Comparison of ENCODE assay signal across 8 cellular contexts in the genomic region with DNA sequence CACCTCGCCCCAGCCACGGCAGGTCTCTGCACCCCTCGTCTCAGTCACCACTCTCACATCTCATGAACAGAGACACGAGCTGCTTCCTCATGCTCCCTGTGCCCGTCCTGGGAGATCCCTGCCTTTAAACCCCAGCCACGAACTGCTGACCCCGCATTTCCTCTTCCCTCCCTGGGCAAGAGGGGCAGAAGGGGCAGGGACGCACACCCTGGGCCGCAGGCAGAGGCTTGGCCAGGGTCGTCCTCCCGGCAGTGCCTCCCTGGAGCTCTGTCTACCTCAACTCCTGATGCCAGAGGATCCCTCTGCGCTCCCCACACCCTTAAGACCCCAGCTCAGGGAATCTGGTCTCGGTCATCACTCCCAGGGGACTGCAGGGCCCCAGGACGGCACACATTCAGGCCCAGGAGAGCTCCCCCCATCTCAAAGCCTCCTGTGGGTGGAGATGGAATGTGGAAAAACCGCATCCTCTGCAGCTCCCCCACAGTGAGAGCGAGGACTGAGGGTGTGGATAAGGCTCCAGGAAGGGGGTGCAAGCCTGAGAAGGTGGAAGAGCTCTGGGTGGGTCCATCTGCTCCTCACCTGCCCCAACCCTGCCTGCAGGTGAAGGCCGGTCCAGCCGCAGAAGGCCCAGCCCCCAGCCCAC. TPM values are rescaled to one million over a fixed set of nuclear protein-coding genes. Genes with fewer than 3 reads are reported as not detected.
DNase-seq lines count a peak whose midpoint lies in the region; ATAC-seq, FAIRE-seq and TF ChIP-seq lines count a peak whose summit lies in the region.

No MANE protein-coding gene starts in this region.

- no peak overlapping the region; the same call in 1 of the 2 replicates for H3K27ac ChIP-seq in HEK293 (ENCODE audit: extremely low read depth, low read depth, low read length)
- no peak overlapping the region for H3K27ac ChIP-seq in keratinocyte (ENCODE audit: control insufficient read depth, insufficient read depth, low read length)
- H3K27ac ChIP-seq in substantia nigra (ENCODE audit: low read depth, low read length, poor library complexity, severe bottlenecking), result peak overlapping the region; percentile 51

- peak overlapping the region; percentile 62 for H3K9ac ChIP-seq in keratinocyte (ENCODE audit: control insufficient read depth, extremely low read depth, insufficient read depth, low read length)

- H4K20me1 ChIP-seq in keratinocyte (ENCODE audit: control insufficient read depth, extremely low read depth, insufficient read depth, low read length), result peaks cover 13% of the 10 kb centered on the region

- H3K9me3 ChIP-seq in HEK293 (ENCODE audit: control insufficient read depth, insufficient read depth, low read depth, low read length) (no peaks in the 10 kb centered on the region), keratinocyte (ENCODE audit: control insufficient read depth, low read depth, low read length) (no peaks in the 10 kb centered on the region)

- H3K9me1 ChIP-seq in keratinocyte (ENCODE audit: control insufficient read depth, extremely low read depth, insufficient read depth, low read length), result no peaks in the 10 kb centered on the region

- peak; percentile 57 for DNase-seq in A172 (ENCODE audit: low spot score)
- peak; percentile 58 for DNase-seq in amniotic epithelial cell (ENCODE audit: low read depth)
- DNase-seq in keratinocyte (ENCODE audit: low read depth, low spot score), result no peak
- DNase-seq in substantia nigra (lab: John Stamatoyannopoulos, UW), result peak in 3 of 49 donors; percentile 22 to 56 (median 26)
- no peak for DNase-seq in NOMO-1 treated with dmso at 0.1 percent for 144 hours (lab: John Stamatoyannopoulos, UW; ENCODE audit: unreplicated experiment)
- DNase-seq in SKM-1 (lab: John Stamatoyannopoulos, UW; ENCODE audit: unreplicated experiment), result no peak

- FAIRE-seq in keratinocyte (lab: Jason Lieb, UNC), result no peak

- ATAC-seq in HG02610 (IDR thresholded peaks at IDR 0.05; ENCODE audit: unreplicated experiment), result no peak

- dilution Hi-C loops in keratinocyte (cut with MboI; ENCODE audit: extremely low pct_ligation_motif_present, low sequenced_read_pairs), result no loop called here

- H3K36me3 ChIP-seq in HEK293 (ENCODE audit: control insufficient read depth in 2 of 2, insufficient read depth in 1 of 2, low read length in 2 of 2) (peaks cover 0 to 7% of the 10 kb centered on the region in 2 experiments; a peak in 1 of 3 replicates), keratinocyte (ENCODE audit: control insufficient read depth in 2 of 2, extremely low read depth in 1 of 2, insufficient read depth in 2 of 2, low read length in 2 of 2) (no peaks in the 10 kb centered on the region)

- POLR2A ChIA-PET in HEK293 (lab: Yijun Ruan, JAX), result interaction anchor here (0.6 to 1.4 kb wide), 11 partner anchors 10 to 498 kb away, joined by 3 to 9 read pairs (median 3); no protein-coding TSS in a partner anchor

- H3K4me1 ChIP-seq in HEK293 (ENCODE audit: control insufficient read depth, insufficient read depth, low read length), result peaks cover 5% of the 10 kb centered on the region
- H3K4me1 ChIP-seq in keratinocyte (ENCODE audit: control insufficient read depth, extremely low read depth, insufficient read depth, low read length), result peaks cover 13% of the 10 kb centered on the region

- CTCF ChIA-PET in HEK293 (lab: Yijun Ruan, JAX), result interaction anchor here (0.5 to 3.7 kb wide), 3 partner anchors 18 to 39 kb away, joined by 3 to 23 read pairs (median 4); no protein-coding TSS in a partner anchor

- H3K4me3 ChIP-seq in HEK293 (ENCODE audit: low read depth, low read length) (peak overlapping the region; percentile 61), keratinocyte (ENCODE audit: control insufficient read depth in 2 of 3, extremely low read depth in 1 of 3, insufficient read depth in 2 of 3, low read depth in 1 of 3, low read length in 3 of 3) (peak overlapping the region; percentile 60 to 79 (median 72))

- H3K4me2 ChIP-seq in keratinocyte (ENCODE audit: control insufficient read depth, extremely low read depth, insufficient read depth, low read depth, low read length), result peak overlapping the region; percentile 97

- peak overlapping the region; percentile 6 for H2AFZ ChIP-seq in keratinocyte (ENCODE audit: control insufficient read depth, low read length)

- peaks cover 11% of the 10 kb centered on the region for H3K27me3 ChIP-seq in keratinocyte (ENCODE audit: control insufficient read depth, extremely low read depth, insufficient read depth, low read length)

- H3K79me2 ChIP-seq in keratinocyte (ENCODE audit: control insufficient read depth, insufficient read depth, low read length), result peaks cover 11% of the 10 kb centered on the region

- TF ChIP-seq CTCF in HEK293 (tag by site-specific recombination; IDR thresholded peaks at IDR 0.05) (no peak), keratinocyte (optimal IDR thresholded peaks at IDR 0.05 in 1 of 3, IDR thresholded peaks at IDR 0.05 in 1 of 3, conservative IDR thresholded peaks at IDR 0.05 in 1 of 3; ENCODE audit: extremely low read depth in 1 of 3, insufficient read depth in 2 of 3, low read length in 3 of 3) (no peak)

TF ChIP-seq in HEK293, 187 proteins besides CTCF, POLR2A, EP300 and RAD21 (continues in another document):
- TF ChIP-seq ZNF777 (tag by site-specific recombination; IDR thresholded peaks at IDR 0.05; ENCODE audit: borderline replicate concordance) (no peak), ZNF600 (tag by site-specific recombination; IDR thresholded peaks at IDR 0.05) (0 out of 2 replicates have a peak, but pooled peaks have one; percentile 17), ZNF654 (tag by site-specific recombination; IDR thresholded peaks at IDR 0.05; ENCODE audit: low read depth) (no peak), KLF9 (tag by site-specific recombination; IDR thresholded peaks at IDR 0.05; ENCODE audit: low read depth) (no peak), ZNF404 (tag by site-specific recombination; IDR thresholded peaks at IDR 0.05) (no peak), SCRT1 (tag by site-specific recombination; IDR thresholded peaks at IDR 0.05; ENCODE audit: borderline replicate concordance) (no peak), SALL2 (tag by site-specific recombination; IDR thresholded peaks at IDR 0.05; ENCODE audit: borderline replicate concordance) (no peak), ZNF548 (tag by site-specific recombination; IDR thresholded peaks at IDR 0.05) (no peak), FEZF1 (tag by site-specific recombination; IDR thresholded peaks at IDR 0.05) (no peak), ZNF747 (tag by site-specific recombination; IDR thresholded peaks at IDR 0.05) (no peak), SP3 (tag by site-specific recombination; IDR thresholded peaks at IDR 0.05) (no peak), ZEB2 (tag by site-specific recombination; IDR thresholded peaks at IDR 0.05) (no peak), ZNF140 (tag by site-specific recombination; IDR thresholded peaks at IDR 0.05) (no peak), ZNF521 (tag by site-specific recombination; IDR thresholded peaks at IDR 0.05) (no peak), EGR2 (tag by site-specific recombination; IDR thresholded peaks at IDR 0.05; ENCODE audit: low read depth) (peak; percentile 53; the same call in 1 of the 2 replicates), GLIS1 (tag by site-specific recombination; IDR thresholded peaks at IDR 0.05) (peak; percentile 89), ZNF629 (tag by site-specific recombination; IDR thresholded peaks at IDR 0.05) (no peak), ZNF76 (tag by site-specific recombination; IDR thresholded peaks at IDR 0.05; ENCODE audit: borderline replicate concordance, low read depth) (no peak), ZNF341 (tag by site-specific recombination; IDR thresholded peaks at IDR 0.05; ENCODE audit: low read depth) (peak; percentile 45), ZNF426 (tag by site-specific recombination; IDR thresholded peaks at IDR 0.05) (no peak), HOXD13 (CRISPR knock-in tag; IDR thresholded peaks at IDR 0.05; ENCODE audit: borderline replicate concordance) (no peak), SCRT2 (tag by site-specific recombination; IDR thresholded peaks at IDR 0.05) (no peak)
- TF ChIP-seq, protein P1, sequence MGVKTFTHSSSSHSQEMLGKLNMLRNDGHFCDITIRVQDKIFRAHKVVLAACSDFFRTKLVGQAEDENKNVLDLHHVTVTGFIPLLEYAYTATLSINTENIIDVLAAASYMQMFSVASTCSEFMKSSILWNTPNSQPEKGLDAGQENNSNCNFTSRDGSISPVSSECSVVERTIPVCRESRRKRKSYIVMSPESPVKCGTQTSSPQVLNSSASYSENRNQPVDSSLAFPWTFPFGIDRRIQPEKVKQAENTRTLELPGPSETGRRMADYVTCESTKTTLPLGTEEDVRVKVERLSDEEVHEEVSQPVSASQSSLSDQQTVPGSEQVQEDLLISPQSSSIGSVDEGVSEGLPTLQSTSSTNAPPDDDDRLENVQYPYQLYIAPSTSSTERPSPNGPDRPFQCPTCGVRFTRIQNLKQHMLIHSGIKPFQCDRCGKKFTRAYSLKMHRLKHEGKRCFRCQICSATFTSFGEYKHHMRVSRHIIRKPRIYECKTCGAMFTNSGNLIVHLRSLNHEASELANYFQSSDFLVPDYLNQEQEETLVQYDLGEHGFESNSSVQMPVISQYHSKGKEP (tag by site-specific recombination; IDR thresholded peaks at IDR 0.05), result no peak
- TF ChIP-seq, protein P2, sequence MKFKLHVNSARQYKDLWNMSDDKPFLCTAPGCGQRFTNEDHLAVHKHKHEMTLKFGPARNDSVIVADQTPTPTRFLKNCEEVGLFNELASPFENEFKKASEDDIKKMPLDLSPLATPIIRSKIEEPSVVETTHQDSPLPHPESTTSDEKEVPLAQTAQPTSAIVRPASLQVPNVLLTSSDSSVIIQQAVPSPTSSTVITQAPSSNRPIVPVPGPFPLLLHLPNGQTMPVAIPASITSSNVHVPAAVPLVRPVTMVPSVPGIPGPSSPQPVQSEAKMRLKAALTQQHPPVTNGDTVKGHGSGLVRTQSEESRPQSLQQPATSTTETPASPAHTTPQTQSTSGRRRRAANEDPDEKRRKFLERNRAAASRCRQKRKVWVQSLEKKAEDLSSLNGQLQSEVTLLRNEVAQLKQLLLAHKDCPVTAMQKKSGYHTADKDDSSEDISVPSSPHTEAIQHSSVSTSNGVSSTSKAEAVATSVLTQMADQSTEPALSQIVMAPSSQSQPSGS (tag by site-specific recombination; IDR thresholded peaks at IDR 0.05; ENCODE audit: low read depth), result no peak

RNA-seq across cellular contexts. Expression of a gene that starts 1.2 kb away (rescaled TPM):
- 72.4 and 83.9 TPM in 2 replicates for total RNA-seq in A172 (2014; rRNA removed; shearing (Covaris generic))
- 36.5 to 69.7 TPM (median 46.0 TPM) in 3 replicates for polyA plus RNA-seq in keratinocyte
- polyA plus RNA-seq in keratinocyte (2011; ENCODE audit: low read depth), result 33.9 TPM
- polyA plus RNA-seq in keratinocyte (2011; cell fraction: cytosol; rRNA removed), result 56.0 and 89.5 TPM in 2 replicates
- 35.7 and 52.3 TPM in 2 replicates for polyA plus RNA-seq in keratinocyte (2011; cell fraction: nucleus; rRNA removed)
- polyA plus RNA-seq in keratinocyte (2012; ENCODE audit: low replicate concordance), result 26.2 and 26.3 TPM in 2 replicates
- 11.3 to 47.4 TPM (median 21.5 TPM) in 3 replicates for polyA minus RNA-seq in keratinocyte
- polyA minus RNA-seq in keratinocyte (2011; cell fraction: cytosol; rRNA and poly(A)+ RNA removed), result 33.8 TPM
- polyA minus RNA-seq in keratinocyte (2011; cell fraction: nucleus; rRNA and poly(A)+ RNA removed), result 12.3 and 13.1 TPM in 2 replicates

Comparison
In these comparisons a context has a peak if more than half of its experiments do, and no peak if none do; other contexts are left out.
1. DNase-seq: peak in A172 (single experiment) and amniotic epithelial cell (single experiment); none in keratinocyte (single experiment), NOMO-1 treated with dmso at 0.1 percent for 144 hours (single experiment) and SKM-1 (single experiment).